Comparison of ENCODE assay signal across 8 cellular contexts in the genomic region with DNA sequence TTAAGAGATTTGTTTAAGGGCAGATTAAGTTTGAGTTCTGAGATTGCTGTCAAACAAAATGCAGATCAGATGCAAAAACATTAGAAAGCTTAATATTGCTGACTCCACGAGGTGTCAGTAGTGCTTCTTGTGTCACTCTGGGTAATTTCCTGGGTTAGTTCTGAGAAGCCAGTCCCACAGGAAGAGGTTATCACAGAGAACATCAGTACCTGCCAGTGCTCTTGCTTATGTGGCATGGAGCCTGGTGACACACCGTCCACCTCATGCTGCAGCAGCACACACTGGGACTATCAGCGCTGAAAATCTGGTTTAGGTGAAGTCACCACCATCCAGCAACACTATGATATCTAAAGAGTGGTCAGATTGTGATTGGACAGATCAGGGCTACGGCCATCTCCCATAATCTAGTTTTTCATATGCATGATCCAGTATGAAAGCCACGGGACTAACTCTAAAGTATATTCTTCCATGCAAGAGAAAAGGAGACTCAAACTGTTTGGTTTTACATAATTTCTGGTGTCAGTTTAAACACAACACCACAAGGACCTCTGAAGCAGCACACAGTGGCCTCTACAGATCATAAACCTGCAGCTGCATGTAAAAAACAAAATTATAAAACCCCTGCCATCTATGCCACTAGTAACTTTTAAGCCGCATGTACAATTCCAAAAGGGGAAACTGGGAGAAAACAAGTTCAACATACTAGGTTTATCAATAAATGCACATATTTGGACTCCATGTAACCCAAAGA. TPM values are rescaled to one million over a fixed set of nuclear protein-coding genes. Genes with fewer than 3 reads are reported as not detected.
DNase-seq lines count a peak whose midpoint lies in the region; TF ChIP-seq lines count a peak whose summit lies in the region.

No MANE protein-coding gene starts in this region.

- CTCF ChIA-PET in HEK293 (lab: Yijun Ruan, JAX), result interaction anchor here (0.6 to 2.3 kb wide), 6 partner anchors 25 to 423 kb away, joined by 3 to 20 read pairs (median 3); no protein-coding TSS in a partner anchor

- H3K27ac ChIP-seq in HEK293 (ENCODE audit: extremely low read depth, low read depth, low read length), result no peak overlapping the region

- no peak overlapping the region for H3K4me3 Mint-ChIP-seq in nephron

- TF ChIP-seq CTCF in HEK293 (tag by site-specific recombination; IDR thresholded peaks at IDR 0.05), result 0 out of 2 replicates have a peak, but pooled peaks have one; percentile 15
- peak in 2 of 3 experiments; percentile 28 to 31 for TF ChIP-seq CTCF in nephron (IDR thresholded peaks at IDR 0.05; ENCODE audit: unreplicated experiment in 3 of 3)

- H3K4me1 ChIP-seq in HEK293 (ENCODE audit: control insufficient read depth, insufficient read depth, low read length), result no peaks in the 10 kb centered on the region

- H3K36me3 Mint-ChIP-seq in nephron (ENCODE audit: low read depth), result no peaks in the 10 kb centered on the region

- H3K9me3 ChIP-seq in HEK293 (ENCODE audit: control insufficient read depth, insufficient read depth, low read depth, low read length) (no peaks in the 10 kb centered on the region), MG63 (no peaks in the 10 kb centered on the region)

- peak; percentile 2 for DNase-seq in NCI-H510A treated with DMSO at 0.1 percent for 48 hours (lab: John Stamatoyannopoulos, UW)
- DNase-seq in NCI-H510A (lab: John Stamatoyannopoulos, UW), result no peak
- peak; percentile 19 for DNase-seq in MG63
- DNase-seq in activated CD4-positive, alpha-beta T cell treated with anti-CD3 and anti-CD28 coated beads for 4 hours, result peak; percentile 47 to 51
- DNase-seq in dermis blood vessel endothelial cell, result peak; percentile 78
- no peak for DNase-seq in mesenteric fat pad (ENCODE audit: low spot score)

- POLR2A ChIA-PET in HEK293 (lab: Yijun Ruan, JAX), result no interaction called here

- H3K4me3 ChIP-seq in HEK293 (ENCODE audit: low read depth, low read length) (no peak overlapping the region), MG63 (no peak overlapping the region)

- H3K27ac Mint-ChIP-seq in nephron, result no peak overlapping the region

- H3K36me3 ChIP-seq in HEK293 (ENCODE audit: control insufficient read depth in 2 of 2, insufficient read depth in 1 of 2, low read length in 2 of 2) (peaks cover 0 to 11% of the 10 kb centered on the region in 2 experiments; a peak in 1 of 3 replicates), MG63 (no peaks in the 10 kb centered on the region)

- no peaks in the 10 kb centered on the region for H3K27me3 ChIP-seq in MG63

- H3K4me1 Mint-ChIP-seq in nephron, result peaks cover under 1% of the 10 kb centered on the region

- no peaks in the 10 kb centered on the region for H3K9me3 Mint-ChIP-seq in nephron

- H3K27me3 Mint-ChIP-seq in nephron (ENCODE audit: low read depth), result no peaks in the 10 kb centered on the region

TF ChIP-seq in HEK293, 187 proteins besides CTCF, POLR2A, EP300 and RAD21:
- no peak for TF ChIP-seq ZNF510 (tag by site-specific recombination; IDR thresholded peaks at IDR 0.05; ENCODE audit: insufficient replicate concordance)
- no peak for TF ChIP-seq ZNF785 (tag by site-specific recombination; IDR thresholded peaks at IDR 0.05)
- TF ChIP-seq ZNF623 (tag by site-specific recombination; IDR thresholded peaks at IDR 0.05), result no peak
- TF ChIP-seq BCL11A (tag by site-specific recombination; IDR thresholded peaks at IDR 0.05; ENCODE audit: low read depth), result no peak
- TF ChIP-seq ZNF654 (tag by site-specific recombination; IDR thresholded peaks at IDR 0.05; ENCODE audit: low read depth), result peak; percentile 70
- no peak for TF ChIP-seq HOXC10 (CRISPR knock-in tag; IDR thresholded peaks at IDR 0.05)
- TF ChIP-seq ZNF843 (tag by site-specific recombination; IDR thresholded peaks at IDR 0.05), result no peak
- no peak for TF ChIP-seq ZSCAN16 (tag by site-specific recombination; IDR thresholded peaks at IDR 0.05)

RNA-seq across cellular contexts. Expression of gene MYO5C, which starts 36.1 kb away (rescaled TPM):
- not detected in 2 replicates for total RNA-seq in MG63 (2014; rRNA removed; shearing (Covaris generic); ENCODE audit: low replicate concordance)
- 26.7 and 44.2 TPM in 2 replicates for total RNA-seq in dermis blood vessel endothelial cell
- total RNA-seq in mesenteric fat pad, result 18.5 TPM

Comparison
In these comparisons a context has a peak if more than half of its experiments do, and no peak if none do; other contexts are left out.
1. DNase-seq: peak in NCI-H510A treated with DMSO at 0.1 percent for 48 hours (single experiment), MG63 (single experiment), activated CD4-positive, alpha-beta T cell treated with anti-CD3 and anti-CD28 coated beads for 4 hours (2 of 2) and dermis blood vessel endothelial cell (single experiment); none in NCI-H510A (single experiment) and mesenteric fat pad (single experiment).
2. RNA of gene MYO5C, which starts 36.1 kb away (total RNA-seq): 26.7 to 44.2 TPM in dermis blood vessel endothelial cell and 18.5 TPM in mesenteric fat pad (single experiment); not detected in MG63; every median in the first group is over 10 times any median in the second.